8 cellular contexts compared by ENCODE assay signal in genomic region chr12:45214739-45215418, GRCh38. TPM values are rescaled to one million over a fixed set of nuclear protein-coding genes. Genes with fewer than 3 reads are reported as not detected.
DNase-seq lines count a peak whose midpoint lies in the region; ATAC-seq, FAIRE-seq and TF ChIP-seq lines count a peak whose summit lies in the region.

No MANE protein-coding gene starts in this region.

- H3K4me3 ChIP-seq in BE2C (ENCODE audit: low read depth, low read length) (peak overlapping the region; percentile 92), bronchial epithelial cell (ENCODE audit: low read depth, low read length) (peak overlapping the region; percentile 69), mononuclear cell (ENCODE audit: low read length) (peak overlapping the region; percentile 83)

- DNase-seq in BE2C, result no peak
- peak; percentile 20 for DNase-seq in bronchial epithelial cell (ENCODE audit: low read depth)
- no peak for DNase-seq in NOMO-1 treated with dmso at 0.1 percent for 144 hours (lab: John Stamatoyannopoulos, UW; ENCODE audit: unreplicated experiment)
- no peak for DNase-seq in NCI-H1694 treated with DMSO at 0.1 percent for 48 hours (lab: John Stamatoyannopoulos, UW)
- no peak for DNase-seq in left lobe of liver (ENCODE audit: low spot score)

- ATAC-seq in GM18909 (IDR thresholded peaks at IDR 0.05; ENCODE audit: poor library complexity, unreplicated experiment) (no peak), left lobe of liver (no peak)

- H3K27me3 ChIP-seq in BE2C (no peaks in the 10 kb centered on the region), bronchial epithelial cell (ENCODE audit: control insufficient read depth, insufficient read depth, low read length) (no peaks in the 10 kb centered on the region), mononuclear cell (ENCODE audit: insufficient read depth, low read length) (no peaks in the 10 kb centered on the region)

- TF ChIP-seq CTCF in BE2C (IDR thresholded peaks at IDR 0.05; ENCODE audit: low read depth, low read length) (no peak), bronchial epithelial cell (IDR thresholded peaks at IDR 0.05; ENCODE audit: insufficient read depth, low read length, severe bottlenecking) (no peak)

- H3K27ac ChIP-seq in KOPT-K1 (ENCODE audit: low read depth, low read length, poor library complexity, severe bottlenecking), result peak overlapping the region; percentile 89

- H3K36me3 ChIP-seq in BE2C, result no peaks in the 10 kb centered on the region
- H3K36me3 ChIP-seq in KOPT-K1 (ENCODE audit: insufficient read depth, low read length), result no peaks in the 10 kb centered on the region
- H3K36me3 ChIP-seq in bronchial epithelial cell (ENCODE audit: control insufficient read depth, insufficient read depth, low read length), result no peaks in the 10 kb centered on the region

- peaks cover 10% of the 10 kb centered on the region for H3K4me1 ChIP-seq in BE2C
- H3K4me1 ChIP-seq in mononuclear cell (ENCODE audit: insufficient read depth, low read length), result peaks cover 40% of the 10 kb centered on the region

- FAIRE-seq in bronchial epithelial cell (lab: Jason Lieb, UNC), result no peak

- H3K9me3 ChIP-seq in BE2C (no peaks in the 10 kb centered on the region), KOPT-K1 (ENCODE audit: insufficient read depth, low read length, poor library complexity, severe bottlenecking) (no peaks in the 10 kb centered on the region), mononuclear cell (ENCODE audit: low read depth, low read length) (no peaks in the 10 kb centered on the region)

RNA-seq across cellular contexts. Expression of gene ANO6, which starts 1.0 kb away (rescaled TPM):
- polyA plus RNA-seq in BE2C (2012; ENCODE audit: insufficient read depth, insufficient read length, low read depth), result 46.2 TPM
- total RNA-seq in bronchial epithelial cell, result 23.2 and 23.3 TPM in 2 replicates
- 44.4 TPM for total RNA-seq in mononuclear cell
- 49.5 TPM for total RNA-seq in left lobe of liver
